16 cellular contexts compared by ENCODE assay signal in the genomic region with DNA sequence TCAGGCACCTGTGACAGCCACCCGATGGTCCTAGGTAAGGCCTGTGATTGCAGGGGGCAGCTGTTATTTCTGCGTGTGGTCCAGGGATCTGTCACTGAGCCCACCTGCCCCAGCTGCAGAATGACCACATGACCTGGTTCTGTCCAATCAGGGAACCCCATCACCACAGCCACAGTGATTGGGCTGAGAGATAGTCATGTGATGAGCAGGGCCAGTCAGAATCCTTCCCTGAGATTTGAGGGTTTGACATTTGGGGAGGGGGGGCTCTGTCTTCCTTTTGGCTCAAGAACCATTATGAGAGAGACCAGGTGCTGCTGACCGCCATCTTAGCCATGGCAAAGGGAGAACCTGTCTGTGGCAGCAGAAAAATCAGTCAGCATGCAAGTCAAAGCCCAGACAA.
DNase-seq lines count a peak whose midpoint lies in the region; ATAC-seq, FAIRE-seq and TF ChIP-seq lines count a peak whose summit lies in the region.
"Had no signal": no experiment of that assay in that cellular context is flagged by ENCODE, and none has a peak within 500 bp of the region (broad histone marks: within the 10 kb centered on the region; RNA-seq: fewer than 3 reads in every experiment).

No MANE protein-coding gene starts in this region.

- H3K36me3 ChIP-seq in WERI-Rb-1 (peaks cover 27% of the 10 kb centered on the region), brain microvascular endothelial cell (replicated peaks) (peaks cover 14% of the 10 kb centered on the region)
- H3K36me3 ChIP-seq: BE2C, HAP-1 had no signal

- H3K9me3 Mint-ChIP-seq in osteocyte (ENCODE audit: unreplicated experiment): no peaks in the 10 kb centered on the region
- H3K9me3 Mint-ChIP-seq: T-helper 2 cell treated with Interferon-gamma antibody and Interleukin-4, amounts not matched to agents 5 μg/mL and 100 μg/mL, for 36 hours had no signal

- POLR2A ChIA-PET in A549 (lab: Yijun Ruan, JAX): no interaction called here

- H3K9me3 ChIP-seq in A549: no peaks in the 10 kb centered on the region
- no peaks in the 10 kb centered on the region for H3K9me3 ChIP-seq in WERI-Rb-1 (ENCODE audit: severe bottlenecking)
- H3K9me3 ChIP-seq: BE2C, HAP-1 had no signal

- H3K4me1 ChIP-seq in A549: no peaks in the 10 kb centered on the region
- H3K4me1 ChIP-seq: BE2C, HAP-1 had no signal

- ATAC-seq in A549: no peak
- ATAC-seq in GM21576 (IDR thresholded peaks at IDR 0.05; ENCODE audit: unreplicated experiment): no peak
- no peak for ATAC-seq in HG03565 (IDR thresholded peaks at IDR 0.05; ENCODE audit: unreplicated experiment)

- TF ChIP-seq RAD21 in A549 (conservative IDR thresholded peaks at IDR 0.05 in 1 of 2, IDR thresholded peaks at IDR 0.05 in 1 of 2): no peak

- intact Hi-C loops in dorsolateral prefrontal cortex (cut with DNase I): no loop called here

- no peaks in the 10 kb centered on the region for H3K27me3 Mint-ChIP-seq in osteocyte (ENCODE audit: unreplicated experiment)

- no peak for FAIRE-seq in A549 (lab: Jason Lieb, UNC)
- FAIRE-seq: astrocyte had no signal

- no peaks in the 10 kb centered on the region for H3K27me3 ChIP-seq in WERI-Rb-1 (ENCODE audit: insufficient read depth, low read depth, severe bottlenecking)
- H3K27me3 ChIP-seq in dorsolateral prefrontal cortex: no peaks in the 10 kb centered on the region
- H3K27me3 ChIP-seq in brain microvascular endothelial cell (replicated peaks): no peaks in the 10 kb centered on the region
- H3K27me3 ChIP-seq: BE2C had no signal

- in situ Hi-C loops in brain microvascular endothelial cell (cut with HindIII; ENCODE audit: low pct_ligation_motif_present, low sequenced_read_pairs): no loop called here

- no peak for TF ChIP-seq CTCF in A549 (IDR thresholded peaks at IDR 0.05)
- no peak for TF ChIP-seq CTCF in WERI-Rb-1 (IDR thresholded peaks at IDR 0.05; ENCODE audit: low read depth, low read length)
- TF ChIP-seq CTCF in dorsolateral prefrontal cortex (IDR thresholded peaks at IDR 0.05 in 54 of 56, conservative IDR thresholded peaks at IDR 0.05 in 2 of 56; ENCODE audit: low read depth in 1 of 56, partially characterized antibody in 56 of 56): no peak
- no peak for TF ChIP-seq CTCF in osteocyte (IDR thresholded peaks at IDR 0.05)
- no peak for TF ChIP-seq CTCF in brain microvascular endothelial cell (IDR thresholded peaks at IDR 0.05; ENCODE audit: low read depth, low read length, missing control alignments)

- TF ChIP-seq EP300 in A549 (IDR thresholded peaks at IDR 0.05): no peak

- CTCF ChIA-PET in A549 (lab: Yijun Ruan, JAX): no interaction called here

- H3K27ac ChIP-seq in A549 (no peak overlapping the region), WERI-Rb-1 (no peak overlapping the region), dorsolateral prefrontal cortex (peak overlapping the region in 51 of 59 donors; percentile 21 to 91 (median 70)), brain microvascular endothelial cell (no peak overlapping the region)
- H3K27ac ChIP-seq: parathyroid adenoma, PC-9 had no signal

- peaks cover 48% of the 10 kb centered on the region for H3K4me1 Mint-ChIP-seq in osteocyte (ENCODE audit: unreplicated experiment)

- DNase-seq in A549 (ENCODE audit: low read depth in 1 of 2, low spot score in 1 of 2) (no peak), WERI-Rb-1 (peak; percentile 8), dorsolateral prefrontal cortex (peak in 3 of 10 donors; percentile 5 to 27 (median 11)), osteocyte (ENCODE audit: extremely low spot score, unreplicated experiment) (no peak), brain microvascular endothelial cell (no peak), pons (ENCODE audit: low spot score) (no peak)
- DNase-seq: BE2C, DND-41, NCI-H345, PC-9 had no signal

- no peak overlapping the region for H3K4me2 ChIP-seq in A549
- H3K4me2 ChIP-seq: PC-9 had no signal

- no peak for TF ChIP-seq POLR2A in A549 (IDR thresholded peaks at IDR 0.05; ENCODE audit: low read length)

- H3K36me3 Mint-ChIP-seq in osteocyte (ENCODE audit: unreplicated experiment): peaks cover 46% of the 10 kb centered on the region

- H3K4me3 Mint-ChIP-seq in osteocyte (ENCODE audit: unreplicated experiment): no peak overlapping the region
- H3K4me3 Mint-ChIP-seq: T-helper 2 cell treated with Interferon-gamma antibody and Interleukin-4, amounts not matched to agents 5 μg/mL and 100 μg/mL, for 36 hours had no signal

- no peak overlapping the region for H3K4me3 ChIP-seq in A549
- no peak overlapping the region for H3K4me3 ChIP-seq in WERI-Rb-1 (ENCODE audit: low read depth, low read length)
- no peak overlapping the region for H3K4me3 ChIP-seq in dorsolateral prefrontal cortex
- H3K4me3 ChIP-seq in brain microvascular endothelial cell (ENCODE audit: low read depth, low read length): no peak overlapping the region
- H3K4me3 ChIP-seq: HAP-1, PC-9 had no signal

- peak overlapping the region; percentile 65 for H3K27ac Mint-ChIP-seq in osteocyte (ENCODE audit: unreplicated experiment)
- H3K27ac Mint-ChIP-seq: T-helper 2 cell treated with Interferon-gamma antibody and Interleukin-4, amounts not matched to agents 5 μg/mL and 100 μg/mL, for 36 hours had no signal

- 100% methylated on average over 2 of the region's 3 CpGs for WGBS in A549 (ENCODE audit: missing lambda C conversion rate)

TF ChIP-seq in A549, 52 proteins besides CTCF, POLR2A, EP300 and RAD21:
- TF ChIP-seq, protein P1, sequence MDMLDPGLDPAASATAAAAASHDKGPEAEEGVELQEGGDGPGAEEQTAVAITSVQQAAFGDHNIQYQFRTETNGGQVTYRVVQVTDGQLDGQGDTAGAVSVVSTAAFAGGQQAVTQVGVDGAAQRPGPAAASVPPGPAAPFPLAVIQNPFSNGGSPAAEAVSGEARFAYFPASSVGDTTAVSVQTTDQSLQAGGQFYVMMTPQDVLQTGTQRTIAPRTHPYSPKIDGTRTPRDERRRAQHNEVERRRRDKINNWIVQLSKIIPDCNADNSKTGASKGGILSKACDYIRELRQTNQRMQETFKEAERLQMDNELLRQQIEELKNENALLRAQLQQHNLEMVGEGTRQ (IDR thresholded peaks at IDR 0.05): peak; percentile 53
- no peak for TF ChIP-seq TFCP2L1 (CRISPR knock-in tag; IDR thresholded peaks at IDR 0.05)

Comparison
In these comparisons a context has a peak if more than half of its experiments do, and no peak if none do; other contexts are left out.
1. H3K27ac ChIP-seq: peak in dorsolateral prefrontal cortex (51 of 59); none in A549 (0 of 2), WERI-Rb-1 (single experiment) and brain microvascular endothelial cell (single experiment).